ENCODE assay signal across 8 cellular contexts in the genomic region with DNA sequence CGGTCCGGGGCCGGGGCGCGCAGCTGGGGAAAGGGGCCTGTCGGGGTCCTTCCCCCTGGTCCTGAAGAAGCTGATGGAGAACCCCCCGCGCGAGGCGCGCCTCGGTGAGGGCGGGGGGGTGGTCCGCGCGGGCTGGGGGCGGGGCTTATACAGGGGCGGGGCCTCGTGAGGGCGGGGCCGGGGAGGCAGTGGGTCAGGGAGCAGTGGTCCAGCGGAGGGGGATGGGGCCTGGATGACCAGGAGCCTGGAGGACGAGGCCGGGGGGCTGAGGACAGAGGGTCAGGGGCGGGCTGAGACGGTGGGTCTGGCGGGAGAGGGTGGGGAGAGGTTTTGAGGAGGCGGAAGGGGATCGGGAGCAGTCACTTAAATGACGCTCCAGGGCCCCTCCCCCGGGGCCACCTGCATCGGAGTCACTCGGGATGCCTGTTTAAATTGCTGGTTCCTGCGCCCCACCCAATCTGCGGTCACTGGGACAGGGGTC. TPM values are rescaled to one million over a fixed set of nuclear protein-coding genes. Genes with fewer than 3 reads are reported as not detected.
DNase-seq lines count a peak whose midpoint lies in the region; ATAC-seq and TF ChIP-seq lines count a peak whose summit lies in the region.

No MANE protein-coding gene starts in this region.

- H3K4me2 ChIP-seq in OCI-LY7 (ENCODE audit: low read length), result peak overlapping the region; percentile 98

- intact Hi-C loops in OCI-LY7 (cut with micrococcal nuclease; ENCODE audit: unreplicated experiment), result loop anchor here (10.0 kb wide), 1 partner anchor 77 kb away; the partner anchor contains the start of gene ZC3H7B

- H3K27me3 ChIP-seq in neutrophil (peaks cover 7% of the 10 kb centered on the region), thoracic aorta (replicated peaks; ENCODE audit: insufficient read depth) (no peaks in the 10 kb centered on the region)

- peaks cover 24% of the 10 kb centered on the region for H3K4me1 ChIP-seq in OCI-LY7 (ENCODE audit: insufficient read depth, low read length, poor library complexity, severe bottlenecking)
- peaks cover 9 to 16% of the 10 kb centered on the region in 2 experiments for H3K4me1 ChIP-seq in neutrophil (ENCODE audit: control insufficient read depth in 1 of 2, insufficient read depth in 1 of 2, low read depth in 1 of 2, low read length in 1 of 2)
- peaks cover 13 to 18% of the 10 kb centered on the region in 2 donors for H3K4me1 ChIP-seq in thoracic aorta (ENCODE audit: control insufficient read depth in 1 of 2, low read depth in 2 of 2)

- H3K9me2 ChIP-seq in OCI-LY7 (ENCODE audit: insufficient read depth, low read length), result no peaks in the 10 kb centered on the region

- no TSS peak for BruUV-seq in OCI-LY7 (replicated peaks; lab: Mats Ljungman, UMichigan)

- H3K79me2 ChIP-seq in OCI-LY7 (ENCODE audit: insufficient read depth, low read depth, low read length), result no peaks in the 10 kb centered on the region

- CTCF ChIA-PET in OCI-LY7 (lab: Charles Lee; ENCODE audit: unreplicated experiment), result interaction anchor here (0.6 to 1.4 kb wide), 3 partner anchors 21 to 1018 kb away, joined by 4 to 19 read pairs (median 5); no protein-coding TSS in a partner anchor

- H3K4me3 ChIP-seq in OCI-LY7 (ENCODE audit: low read depth, low read length, poor library complexity, severe bottlenecking) (peak overlapping the region; percentile 76), neutrophil (ENCODE audit: low read depth in 1 of 2, low read length in 1 of 2) (peak overlapping the region; percentile 71 to 96), thoracic aorta (peak overlapping the region; percentile 97)

- no peaks in the 10 kb centered on the region for H4K20me1 ChIP-seq in OCI-LY7 (ENCODE audit: insufficient read depth, low read length)

- TF ChIP-seq CTCF in OCI-LY7 (conservative IDR thresholded peaks at IDR 0.05; ENCODE audit: low read length) (no peak), neutrophil (IDR thresholded peaks at IDR 0.05) (no peak), thoracic aorta (IDR thresholded peaks at IDR 0.05) (no peak)

- ATAC-seq in HG02852 (IDR thresholded peaks at IDR 0.05; ENCODE audit: unreplicated experiment) (peak; percentile 37), thoracic aorta (ENCODE audit: insufficient number of reproducible peaks, low FRiP score, low read depth) (peak; percentile 23)

- H3K9me3 ChIP-seq in OCI-LY7 (ENCODE audit: low read length) (no peaks in the 10 kb centered on the region), neutrophil (no peaks in the 10 kb centered on the region), thoracic aorta (no peaks in the 10 kb centered on the region)

- H3K36me3 ChIP-seq in OCI-LY7 (ENCODE audit: insufficient read depth, low read length) (no peaks in the 10 kb centered on the region), neutrophil (no peaks in the 10 kb centered on the region), thoracic aorta (no peaks in the 10 kb centered on the region)

- H3K27ac ChIP-seq in OCI-LY7 (ENCODE audit: low read depth, low read length, poor library complexity, severe bottlenecking) (peak overlapping the region; percentile 59), neutrophil (peak overlapping the region; percentile 79), thoracic aorta (peak overlapping the region; percentile 92 to 98)

- H2AFZ ChIP-seq in OCI-LY7 (ENCODE audit: low read length), result peak overlapping the region; percentile 47; the same call in 1 of the 2 replicates

- POLR2A ChIA-PET in OCI-LY7 (lab: Charles Lee), result interaction anchor here (0.7 to 1.4 kb wide), 5 partner anchors 28 to 304 kb away, joined by 3 to 6 read pairs (median 4); partner anchors contain the start of gene TOB2

- DNase-seq in NCI-H2227 (lab: John Stamatoyannopoulos, UW; ENCODE audit: unreplicated experiment) (peak; percentile 74), NCI-H2227 treated with DMSO at 0.1 percent for 48 hours (lab: John Stamatoyannopoulos, UW) (no peak), OCI-LY7 (ENCODE audit: low spot score) (peak; percentile 75), activated gamma-delta T cell treated with Interleukin-2 at 50 U/mL for 16 hours (peak; percentile 48), foreskin melanocyte (peak; percentile 20), thoracic aorta (ENCODE audit: low spot score) (peak; percentile 31)

RNA-seq across cellular contexts. Expression of gene TEF, which starts 0.4 kb away (rescaled TPM):
- total RNA-seq in OCI-LY7 (2014; rRNA removed; shearing (Covaris generic)), result 4.3 and 6.8 TPM in 2 replicates
- total RNA-seq in OCI-LY7 (2022) (6.1 and 7.0 TPM in 2 replicates), thoracic aorta (10 to 100 TPM; 21.4 to 23.1 TPM)
